In genomic region chr1:23817633-23818032, GRCh38 we compare ENCODE assay signal across 1 cellular context.
TF ChIP-seq lines count a peak whose summit lies in the region.

No MANE protein-coding gene starts in this region.

TF ChIP-seq in GM12878, 131 proteins besides CTCF, POLR2A, EP300 and RAD21:
- no peak for TF ChIP-seq LARP7 (IDR thresholded peaks at IDR 0.05)
- TF ChIP-seq ZSCAN29 (IDR thresholded peaks at IDR 0.05) = no peak
- TF ChIP-seq NR2C1 (IDR thresholded peaks at IDR 0.05) = no peak
- TF ChIP-seq GABPA (IDR thresholded peaks at IDR 0.05; ENCODE audit: low read depth) = no peak
- TF ChIP-seq NFYA (IDR thresholded peaks at IDR 0.05; ENCODE audit: borderline replicate concordance, low read depth, low read length) = no peak
- TF ChIP-seq NFIC (IDR thresholded peaks at IDR 0.05; ENCODE audit: low read depth, low read length) = no peak
- TF ChIP-seq BCL3 (IDR thresholded peaks at IDR 0.05; ENCODE audit: borderline replicate concordance, insufficient read depth, low read depth, low read length, poor library complexity, severe bottlenecking) = no peak
- no peak for TF ChIP-seq ZNF384 (IDR thresholded peaks at IDR 0.05; ENCODE audit: borderline replicate concordance, low read depth, low read length)
- TF ChIP-seq RBBP5 (conservative IDR thresholded peaks at IDR 0.05) = no peak
- TF ChIP-seq ZNF622 (IDR thresholded peaks at IDR 0.05) = no peak
- TF ChIP-seq JUND (IDR thresholded peaks at IDR 0.05; ENCODE audit: low read depth, low read length) = no peak
